16 cellular contexts compared by ENCODE assay signal in the genomic region with DNA sequence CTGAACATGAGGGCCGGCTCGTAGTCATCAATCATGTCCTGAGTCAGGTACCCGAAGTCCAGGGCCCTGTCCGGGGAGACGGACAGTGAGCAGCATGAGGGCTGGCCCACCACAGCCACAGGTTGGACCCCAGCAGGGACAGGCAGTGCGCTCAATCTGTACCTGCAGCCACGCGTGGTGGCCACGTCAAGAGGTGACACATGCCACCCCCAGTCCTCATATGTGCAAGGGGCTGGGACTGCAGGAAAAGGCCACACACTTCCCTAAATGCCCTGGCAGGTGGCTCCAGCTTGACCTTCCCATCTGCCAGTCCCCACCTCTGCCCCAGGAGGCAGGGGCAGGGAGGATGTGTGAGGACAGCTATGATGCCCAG.
A peak's percentile ranks its signal among the peaks of the same experiment; 100 is the strongest.
DNase-seq lines count a peak whose midpoint lies in the region; ATAC-seq and TF ChIP-seq lines count a peak whose summit lies in the region.
"Had no signal": no experiment of that assay in that cellular context is flagged by ENCODE, and none has a peak within 500 bp of the region (broad histone marks: within the 10 kb centered on the region; RNA-seq: fewer than 3 reads in every experiment).

No MANE protein-coding gene starts in this region.

- H4K8ac ChIP-seq in IMR-90 (ENCODE audit: low read depth in 2 of 2, low read length in 2 of 2): no peak overlapping the region

- dilution Hi-C loops in IMR-90 (cut with HindIII; ENCODE audit: low sequenced_read_pairs, unreplicated experiment): no loop called here

- no peak overlapping the region for H3K4me2 ChIP-seq in IMR-90 (ENCODE audit: low read depth, low read length)

- H3K18ac ChIP-seq in IMR-90 (ENCODE audit: low read depth, low read length): no peak overlapping the region

- no peak overlapping the region for H2AFZ ChIP-seq in IMR-90 (replicated peaks; ENCODE audit: low read length, poor library complexity)

- DNase-seq in cardiac septum (ENCODE audit: low spot score): peak; percentile 71
- DNase-seq in Right ventricle myocardium inferior (ENCODE audit: missing footprints): no peak
- no peak for DNase-seq in IMR-90
- DNase-seq in endothelial cell (ENCODE audit: low spot score): peak; percentile 5
- peak in 1 of 2 donors; percentile 41 for DNase-seq in stimulated activated effector memory CD8-positive, alpha-beta T cell treated with anti-CD3 and anti-CD28 coated beads, Interleukin-12 subunit alpha, Interleukin-12 subunit beta, amount 100 ng/mL, for 72 hours (ENCODE audit: low spot score in 2 of 2)
- no peak for DNase-seq in activated CD4-positive, alpha-beta T cell treated with anti-CD3 and anti-CD28 coated beads for 48 hours
- DNase-seq: ACHN; AML-193; Calu3; CD4-positive, alpha-beta memory T cell; DMS53; NCI-H1092 treated with DMSO at 0.1 percent for 48 hours; NCI-H2081 treated with DMSO at 0.1 percent for 48 hours; NCI-H510A treated with DMSO at 0.1 percent for 48 hours had no signal

- H4K20me1 ChIP-seq in IMR-90 (ENCODE audit: insufficient read depth, low read length): no peaks in the 10 kb centered on the region

- H3K56ac ChIP-seq in IMR-90 (ENCODE audit: extremely low read depth, insufficient read depth, low read length): no peak overlapping the region

- no peak overlapping the region for H3K27ac ChIP-seq in IMR-90 (ENCODE audit: insufficient read depth, low read length)

- peaks cover 2% of the 10 kb centered on the region for H3K27me3 Mint-ChIP-seq in endothelial cell (ENCODE audit: unreplicated experiment)
- H3K27me3 Mint-ChIP-seq: CD4-positive, alpha-beta memory T cell had no signal

- 60% methylated on average over 3 of the region's 9 CpGs; no CpG with 5 or more reads in 1 of the 2 experiments for WGBS in IMR-90 (ENCODE audit: extremely low coverage in 2 of 2, insufficient read length in 1 of 2), 2 experiments

- no peak overlapping the region; the same call in 1 of the 2 replicates for H2AK5ac ChIP-seq in IMR-90 (ENCODE audit: low read depth, low read length)

- no peaks in the 10 kb centered on the region for H3K36me3 ChIP-seq in IMR-90 (ENCODE audit: control insufficient read depth, insufficient read depth, low read length)

- H3K23ac ChIP-seq in IMR-90 (ENCODE audit: low read depth, low read length): no peak overlapping the region

- H3K4me3 Mint-ChIP-seq in endothelial cell (ENCODE audit: unreplicated experiment): no peak overlapping the region
- no peak overlapping the region for H3K4me3 Mint-ChIP-seq in stimulated activated effector memory CD8-positive, alpha-beta T cell treated with anti-CD3 and anti-CD28 coated beads, Interleukin-12 subunit alpha, Interleukin-12 subunit beta, amount 100 ng/mL, for 72 hours
- H3K4me3 Mint-ChIP-seq: CD4-positive, alpha-beta memory T cell had no signal

- CTCF ChIA-PET in IMR-90 (lab: Yijun Ruan, JAX): no interaction called here

- peaks cover 4% of the 10 kb centered on the region for H3K4me1 Mint-ChIP-seq in endothelial cell (ENCODE audit: unreplicated experiment)
- H3K4me1 Mint-ChIP-seq in stimulated activated effector memory CD8-positive, alpha-beta T cell treated with anti-CD3 and anti-CD28 coated beads, Interleukin-12 subunit alpha, Interleukin-12 subunit beta, amount 100 ng/mL, for 72 hours: peaks cover 11% of the 10 kb centered on the region
- H3K4me1 Mint-ChIP-seq: CD4-positive, alpha-beta memory T cell had no signal

- intact Hi-C loops in cardiac septum (cut with DNase I) (no loop called here), Right ventricle myocardium inferior (cut with DNase I) (no loop called here), IMR-90 (cut with micrococcal nuclease) (no loop called here)

- H4K91ac ChIP-seq in IMR-90 (ENCODE audit: insufficient read depth, low read depth, low read length): no peak overlapping the region; the same call in 1 of the 2 replicates

- POLR2A ChIA-PET in IMR-90 (lab: Charles Lee; ENCODE audit: unreplicated experiment): no interaction called here

- H4K5ac ChIP-seq in IMR-90 (ENCODE audit: low read depth, low read length): no peak overlapping the region

- no peak overlapping the region for H3K4me3 ChIP-seq in IMR-90 (ENCODE audit: insufficient read depth, low read depth, low read length)

- no peak for TF ChIP-seq CTCF in IMR-90 (conservative IDR thresholded peaks at IDR 0.05; ENCODE audit: low read depth, low read length)
- TF ChIP-seq CTCF in endothelial cell (IDR thresholded peaks at IDR 0.05; ENCODE audit: unreplicated experiment): no peak

- no peak overlapping the region for H3K14ac ChIP-seq in IMR-90 (replicated peaks; ENCODE audit: low read depth, low read length)

- in situ Hi-C loops in IMR-90 (cut with MboI; ENCODE audit: low sequenced_read_pairs): no loop called here

- H3K9ac ChIP-seq in IMR-90 (ENCODE audit: low read depth, low read length): no peak overlapping the region

- H3K4ac ChIP-seq in IMR-90 (ENCODE audit: low read depth, low read length): no peak overlapping the region; the same call in 1 of the 2 replicates

- no peak overlapping the region for H2BK20ac ChIP-seq in IMR-90 (ENCODE audit: low read depth, low read length)

- ATAC-seq in Right ventricle myocardium inferior (no peak), IMR-90 (ENCODE audit: low read depth) (no peak), HG03139 (IDR thresholded peaks at IDR 0.05; ENCODE audit: unreplicated experiment) (no peak), GM21825 (IDR thresholded peaks at IDR 0.05; ENCODE audit: unreplicated experiment) (no peak)
- no peak for ATAC-seq in stimulated activated effector memory CD8-positive, alpha-beta T cell treated with anti-CD3 and anti-CD28 coated beads, Interleukin-12 subunit alpha, Interleukin-12 subunit beta, amount 100 ng/mL, for 72 hours

- H3K27ac Mint-ChIP-seq in endothelial cell (ENCODE audit: unreplicated experiment): no peak overlapping the region
- peak overlapping the region; percentile 52 for H3K27ac Mint-ChIP-seq in stimulated activated effector memory CD8-positive, alpha-beta T cell treated with anti-CD3 and anti-CD28 coated beads, Interleukin-12 subunit alpha, Interleukin-12 subunit beta, amount 100 ng/mL, for 72 hours

- peaks cover 6% of the 10 kb centered on the region for H3K36me3 Mint-ChIP-seq in endothelial cell (ENCODE audit: low read depth, unreplicated experiment)
- H3K36me3 Mint-ChIP-seq in stimulated activated effector memory CD8-positive, alpha-beta T cell treated with anti-CD3 and anti-CD28 coated beads, Interleukin-12 subunit alpha, Interleukin-12 subunit beta, amount 100 ng/mL, for 72 hours: peaks cover 32% of the 10 kb centered on the region

- no peaks in the 10 kb centered on the region for H3K9me3 ChIP-seq in IMR-90 (ENCODE audit: control insufficient read depth, insufficient read depth, low read length)

- H2BK5ac ChIP-seq in IMR-90 (ENCODE audit: low read depth, low read length, poor library complexity, severe bottlenecking): no peak overlapping the region

- TF ChIP-seq POLR2A in IMR-90 (IDR thresholded peaks at IDR 0.05; ENCODE audit: low read depth, low read length): no peak

- peaks cover 4% of the 10 kb centered on the region for H3K4me1 ChIP-seq in IMR-90 (ENCODE audit: control insufficient read depth, insufficient read depth, low read length)

- peaks cover 15% of the 10 kb centered on the region for H3K27me3 ChIP-seq in IMR-90 (ENCODE audit: control insufficient read depth, insufficient read depth, low read length)

- BruUV-seq in IMR-90 (replicated peaks; lab: Mats Ljungman, UMichigan): no TSS peak

- no peak overlapping the region for H2BK15ac ChIP-seq in IMR-90 (ENCODE audit: low read depth, low read length)

- no peak overlapping the region for H2BK120ac ChIP-seq in IMR-90 (ENCODE audit: low read depth, low read length)

- no peak for TF ChIP-seq RAD21 in IMR-90 (IDR thresholded peaks at IDR 0.05; ENCODE audit: low read length)

- peak overlapping the region; percentile 9 for H2AK9ac ChIP-seq in IMR-90 (replicated peaks; ENCODE audit: low read depth, low read length, poor library complexity)

- no peaks in the 10 kb centered on the region for H3K9me3 Mint-ChIP-seq in endothelial cell (ENCODE audit: unreplicated experiment)
- H3K9me3 Mint-ChIP-seq in stimulated activated effector memory CD8-positive, alpha-beta T cell treated with anti-CD3 and anti-CD28 coated beads, Interleukin-12 subunit alpha, Interleukin-12 subunit beta, amount 100 ng/mL, for 72 hours: no peaks in the 10 kb centered on the region
- H3K9me3 Mint-ChIP-seq: CD4-positive, alpha-beta memory T cell had no signal

- no peaks in the 10 kb centered on the region for H3K79me1 ChIP-seq in IMR-90 (ENCODE audit: low read depth in 1 of 2, low read length in 2 of 2)

- H3K9me1 ChIP-seq in IMR-90 (ENCODE audit: insufficient read depth, low read length): peaks cover 1% of the 10 kb centered on the region; the same call in 1 of the 2 replicates

TF ChIP-seq in IMR-90, 13 proteins besides CTCF, POLR2A, EP300 and RAD21 (continues in another document):
- no peak for TF ChIP-seq FOS (IDR thresholded peaks at IDR 0.05; ENCODE audit: low read depth, low read length)
- TF ChIP-seq SMC3 (IDR thresholded peaks at IDR 0.05; ENCODE audit: low read depth, low read length): no peak
- no peak for TF ChIP-seq CEBPB (IDR thresholded peaks at IDR 0.05; ENCODE audit: low read depth, low read length)
- TF ChIP-seq RCOR1 (IDR thresholded peaks at IDR 0.05; ENCODE audit: insufficient replicate concordance, low read length): no peak
- no peak for TF ChIP-seq MXI1 (IDR thresholded peaks at IDR 0.05; ENCODE audit: borderline replicate concordance, low read depth, low read length)
- TF ChIP-seq USF2 (IDR thresholded peaks at IDR 0.05; ENCODE audit: low read depth, low read length): no peak
- TF ChIP-seq RFX5 (IDR thresholded peaks at IDR 0.05; ENCODE audit: low read depth, low read length): no peak
- no peak for TF ChIP-seq MAZ (IDR thresholded peaks at IDR 0.05; ENCODE audit: borderline replicate concordance, low read depth, low read length)
- no peak for TF ChIP-seq BHLHE40 (IDR thresholded peaks at IDR 0.05; ENCODE audit: low read depth, low read length)
- TF ChIP-seq CHD1 (IDR thresholded peaks at IDR 0.05; ENCODE audit: low read depth, low read length): no peak
- no peak for TF ChIP-seq MAFK (IDR thresholded peaks at IDR 0.05; ENCODE audit: low read depth, low read length)

Comparison
In these comparisons a context has a peak if more than half of its experiments do, and no peak if none do; other contexts are left out.
1. DNase-seq: peak in cardiac septum (single experiment) and endothelial cell (single experiment); none in Right ventricle myocardium inferior (single experiment), IMR-90 (single experiment) and activated CD4-positive, alpha-beta T cell treated with anti-CD3 and anti-CD28 coated beads for 48 hours (single experiment).